In genomic region chr17:33667052-33667509, GRCh38 we compare ENCODE assay signal across 8 cellular contexts.
DNase-seq lines count a peak whose midpoint lies in the region; ATAC-seq and TF ChIP-seq lines count a peak whose summit lies in the region.

No MANE protein-coding gene starts in this region.

- H3K36me3 ChIP-seq in upper lobe of right lung = no peaks in the 10 kb centered on the region

- peak; percentile 58 for DNase-seq in activated CD8-positive, alpha-beta memory T cell treated with anti-CD3 and anti-CD28 coated beads, Interleukin-2, amount 50 U/mL, for 48 hours
- DNase-seq in activated CD8-positive, alpha-beta memory T cell treated with anti-CD3 and anti-CD28 coated beads, Interleukin-2, amount 50 U/mL, for 4 hours = no peak
- DNase-seq in M059J (ENCODE audit: low read depth) (peak; percentile 33), upper lobe of right lung (no peak), AG08396 (ENCODE audit: low spot score) (no peak), middle frontal gyrus (ENCODE audit: extremely low spot score, low spot score) (no peak)
- peak; percentile 74 for DNase-seq in activated effector memory CD4-positive, alpha-beta T cell treated with anti-CD3 and anti-CD28 coated beads, Interleukin-2, amount 50 U/mL, for 16 hours

- TF ChIP-seq CTCF in upper lobe of right lung (IDR thresholded peaks at IDR 0.05) = no peak

- H3K4me1 ChIP-seq in upper lobe of right lung = peaks cover 10% of the 10 kb centered on the region

- no peaks in the 10 kb centered on the region for H3K9me3 ChIP-seq in upper lobe of right lung

- no peak overlapping the region for H3K4me3 ChIP-seq in upper lobe of right lung

- ATAC-seq in upper lobe of right lung = peak; percentile 72
- ATAC-seq in HG03521 (IDR thresholded peaks at IDR 0.05; ENCODE audit: unreplicated experiment) = no peak

- no peaks in the 10 kb centered on the region for H3K27me3 ChIP-seq in upper lobe of right lung

- intact Hi-C loops in upper lobe of right lung (cut with DNase I) = no loop called here

- H3K27ac ChIP-seq in upper lobe of right lung = no peak overlapping the region

Comparison
In these comparisons a context has a peak if more than half of its experiments do, and no peak if none do; other contexts are left out.
1. DNase-seq: peak in activated CD8-positive, alpha-beta memory T cell treated with anti-CD3 and anti-CD28 coated beads, Interleukin-2, amount 50 U/mL, for 48 hours (single experiment), M059J (single experiment) and activated effector memory CD4-positive, alpha-beta T cell treated with anti-CD3 and anti-CD28 coated beads, Interleukin-2, amount 50 U/mL, for 16 hours (single experiment); none in activated CD8-positive, alpha-beta memory T cell treated with anti-CD3 and anti-CD28 coated beads, Interleukin-2, amount 50 U/mL, for 4 hours (single experiment), upper lobe of right lung (single experiment), AG08396 (single experiment) and middle frontal gyrus (single experiment).